28 cellular contexts compared by ENCODE assay signal in the genomic region with DNA sequence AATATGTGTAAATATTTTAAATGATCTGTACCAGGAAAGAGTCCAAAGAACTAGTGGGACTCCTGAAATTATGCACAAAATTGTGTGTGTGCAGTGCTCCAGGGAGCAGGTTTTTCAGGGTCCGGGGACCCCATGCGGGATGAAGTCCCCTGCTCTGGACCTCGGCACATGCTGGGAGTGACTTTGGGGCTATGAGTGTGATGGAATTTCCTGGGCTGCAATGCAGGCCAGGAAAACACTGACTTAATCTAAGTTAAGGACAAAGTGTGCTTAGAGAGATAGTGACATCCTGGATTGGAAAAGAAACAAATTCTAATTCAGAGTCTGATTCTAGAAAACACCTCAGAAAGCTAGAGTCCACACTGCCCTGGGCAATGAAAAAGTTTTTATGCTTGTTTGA. TPM values are rescaled to one million over a fixed set of nuclear protein-coding genes. Genes with fewer than 3 reads are reported as not detected.
"Had no signal": no experiment of that assay in that cellular context is flagged by ENCODE, and none has a peak within 500 bp of the region (broad histone marks: within the 10 kb centered on the region; RNA-seq: fewer than 3 reads in every experiment).

No MANE protein-coding gene starts in this region.

- H3K9me3 ChIP-seq: esophagus squamous epithelium, lower lobe of right lung, prostate gland, spleen had no signal

- H3K36me3 ChIP-seq: esophagus squamous epithelium, lower lobe of right lung, prostate gland, spleen had no signal

- H3K79me2 ChIP-seq: parathyroid adenoma had no signal

- ATAC-seq: lower lobe of right lung; natural killer cell; sciatic nerve; stimulated activated naive B cell treated with anti-CD40 and anti-IgM and Interleukin-4, amounts not matched to agents 10 μg/mL and 1 μg/mL and 100 μg/mL, for 72 hours; stimulated activated naive CD8-positive, alpha-beta T cell treated with anti-CD3 and anti-CD28 coated beads, Interleukin-15, amount 100 ng/mL, for 72 hours had no signal

- H3K4me1 ChIP-seq: esophagus squamous epithelium, lower lobe of right lung, parathyroid adenoma, prostate gland, spleen had no signal

- H3K4me3 ChIP-seq: esophagus squamous epithelium, lower lobe of right lung, prostate gland, spleen had no signal

- H3K27ac ChIP-seq: esophagus squamous epithelium, lower lobe of right lung, parathyroid adenoma, prostate gland, spleen had no signal

- H2AFZ ChIP-seq: parathyroid adenoma had no signal

- DNase-seq: cerebellar nuclear complex; dermis blood vessel endothelial cell; esophagus squamous epithelium; foreskin fibroblast; hippocampal formation; lower lobe of right lung; natural killer cell; occipital lobe; spleen; stimulated activated CD4-positive, alpha-beta T cell treated with anti-CD3 and anti-CD28 coated beads, Interleukin-15, amount 100 ng/mL, for 24 hours; stimulated activated CD4-positive, alpha-beta T cell treated with anti-CD3 and anti-CD28 coated beads, Interleukin-1b, Interleukin-23, amount 100 ng/mL, for 48 hours; stimulated activated CD4-positive, alpha-beta T cell treated with anti-CD3 and anti-CD28 coated beads, Interleukin-4, amount 100 ng/mL, for 24 hours; stimulated activated naive B cell treated with anti-CD40 and anti-IgM and Interleukin-4, amounts not matched to agents 10 μg/mL and 1 μg/mL and 100 μg/mL, for 72 hours; stimulated activated naive CD8-positive, alpha-beta T cell treated with anti-CD3 and anti-CD28 coated beads, Interleukin-15, amount 100 ng/mL, for 72 hours; trophoblast cell had no signal

RNA-seq across cellular contexts. Expression of gene MYH6, which starts 6.2 kb away (rescaled TPM):
- total RNA-seq: dermis blood vessel endothelial cell, epithelial cell of proximal tubule, esophagus squamous epithelium, kidney epithelial cell, mesothelial cell of epicardium, mucosa of gallbladder, natural killer cell, neural crest cell, occipital lobe, renal cortical epithelial cell, sciatic nerve, subcutaneous adipose tissue had no signal
- polyA plus RNA-seq: urinary bladder had no signal

RNA-seq across cellular contexts. Expression of gene MYH7, which starts 21.2 kb away (rescaled TPM):
- total RNA-seq: dermis blood vessel endothelial cell, epithelial cell of proximal tubule, esophagus squamous epithelium, kidney epithelial cell, mesothelial cell of epicardium, natural killer cell, renal cortical epithelial cell, subcutaneous adipose tissue had no signal
- polyA plus RNA-seq: urinary bladder had no signal

RNA-seq across cellular contexts. Expression of gene CMTM5, which starts 37.4 kb away (rescaled TPM):
- total RNA-seq: dermis blood vessel endothelial cell, epithelial cell of proximal tubule, esophagus squamous epithelium, kidney epithelial cell, mesothelial cell of epicardium, myocyte, renal cortical epithelial cell, subcutaneous adipose tissue had no signal

RNA-seq across cellular contexts. Expression of gene IL25, which starts 41.6 kb away (rescaled TPM):
- total RNA-seq: dermis blood vessel endothelial cell, epithelial cell of proximal tubule, esophagus squamous epithelium, kidney epithelial cell, lower lobe of right lung, mesothelial cell of epicardium, mucosa of gallbladder, myocyte, natural killer cell, neural crest cell, occipital lobe, prostate gland, renal cortical epithelial cell, sciatic nerve, skeletal muscle tissue, spleen, subcutaneous adipose tissue, urinary bladder had no signal
- polyA plus RNA-seq: spleen, urinary bladder had no signal

RNA-seq across cellular contexts. Expression of gene EFS, which starts 49.3 kb away (rescaled TPM):
- total RNA-seq: myocyte, natural killer cell had no signal
